Comparison of ENCODE assay signal across 12 cellular contexts in the genomic region with DNA sequence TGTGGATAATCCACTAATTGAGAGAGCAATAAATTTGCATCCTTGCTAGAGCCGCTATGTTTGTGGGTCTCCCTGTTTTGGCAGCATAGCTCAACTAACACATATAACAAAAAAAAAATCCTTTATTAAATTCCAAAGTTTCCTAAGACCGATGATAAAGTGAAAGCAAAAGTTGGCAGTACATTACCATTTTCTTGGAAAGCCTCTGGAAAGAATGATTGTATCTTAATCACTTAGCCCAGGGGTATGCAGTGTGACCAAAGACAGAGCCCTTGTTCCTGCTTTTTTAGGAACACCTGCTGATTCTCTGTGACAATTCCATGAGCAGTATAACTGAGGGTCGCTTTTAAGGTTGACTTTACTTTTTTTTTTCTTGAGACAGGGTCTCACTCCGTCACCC. TPM values are rescaled to one million over a fixed set of nuclear protein-coding genes. Genes with fewer than 3 reads are reported as not detected.
DNase-seq lines count a peak whose midpoint lies in the region; ATAC-seq, FAIRE-seq and TF ChIP-seq lines count a peak whose summit lies in the region.
"Had no signal": no experiment of that assay in that cellular context is flagged by ENCODE, and none has a peak within 500 bp of the region (broad histone marks: within the 10 kb centered on the region; RNA-seq: fewer than 3 reads in every experiment).

No MANE protein-coding gene starts in this region.

- no peak for TF ChIP-seq POLR2A in endothelial cell of umbilical vein (IDR thresholded peaks at IDR 0.05; ENCODE audit: low read depth, low read length)

- H3K9me1 ChIP-seq in endothelial cell of umbilical vein (replicated peaks; ENCODE audit: control insufficient read depth, extremely low read depth, insufficient read depth, low read length), result no peaks in the 10 kb centered on the region

- H3K36me3 ChIP-seq in Panc1 (ENCODE audit: control insufficient read depth, insufficient read depth, low read length) (no peaks in the 10 kb centered on the region), endothelial cell of umbilical vein (ENCODE audit: control insufficient read depth in 2 of 2, extremely low read depth in 1 of 2, insufficient read depth in 2 of 2, low read length in 2 of 2) (no peaks in the 10 kb centered on the region), skeletal muscle satellite cell (ENCODE audit: insufficient read depth, low read length) (no peaks in the 10 kb centered on the region)

- FAIRE-seq in endothelial cell of umbilical vein (lab: Jason Lieb, UNC), result no peak
- FAIRE-seq: bronchial epithelial cell, GM19239 had no signal

- H3K9ac ChIP-seq in endothelial cell of umbilical vein (replicated peaks; ENCODE audit: extremely low read depth, insufficient read depth, low read length) (no peak overlapping the region), skeletal muscle satellite cell (ENCODE audit: low read depth, low read length) (peak overlapping the region; percentile 28)

- no peak for TF ChIP-seq CTCF in Panc1 (IDR thresholded peaks at IDR 0.05)
- TF ChIP-seq CTCF in endothelial cell of umbilical vein (IDR thresholded peaks at IDR 0.05; ENCODE audit: extremely low read depth in 1 of 2, insufficient read depth in 1 of 2, low read depth in 1 of 2, low read length in 2 of 2), result no peak

- H3K9me3 ChIP-seq in Panc1 (ENCODE audit: control insufficient read depth, insufficient read depth, low read depth, low read length) (no peaks in the 10 kb centered on the region), endothelial cell of umbilical vein (replicated peaks; ENCODE audit: control insufficient read depth, insufficient read depth, low read length) (no peaks in the 10 kb centered on the region), skeletal muscle satellite cell (replicated peaks; ENCODE audit: low read length) (no peaks in the 10 kb centered on the region)

- no peak for ATAC-seq in Panc1
- no peak for ATAC-seq in HG03469 (IDR thresholded peaks at IDR 0.05; ENCODE audit: unreplicated experiment)

- H3K79me2 ChIP-seq in endothelial cell of umbilical vein (ENCODE audit: control insufficient read depth, insufficient read depth, low read length), result no peaks in the 10 kb centered on the region

- H3K4me1 ChIP-seq in Panc1 (ENCODE audit: control insufficient read depth, insufficient read depth, low read length) (no peaks in the 10 kb centered on the region), endothelial cell of umbilical vein (ENCODE audit: control insufficient read depth, extremely low read depth, insufficient read depth, low read length) (peaks cover under 1% of the 10 kb centered on the region), skeletal muscle satellite cell (ENCODE audit: control insufficient read depth, insufficient read depth, low read length) (peaks cover 42% of the 10 kb centered on the region)

- dilution Hi-C loops in endothelial cell of umbilical vein (cut with MboI; ENCODE audit: extremely low pct_ligation_motif_present, low sequenced_read_pairs), result no loop called here

- no peaks in the 10 kb centered on the region for H3K27me3 ChIP-seq in Panc1 (ENCODE audit: control insufficient read depth, insufficient read depth, low read length)
- H3K27me3 ChIP-seq in endothelial cell of umbilical vein (ENCODE audit: control insufficient read depth in 2 of 2, insufficient read depth in 2 of 2, low read length in 2 of 2), result no peaks in the 10 kb centered on the region
- H3K27me3 ChIP-seq in skeletal muscle satellite cell (ENCODE audit: control insufficient read depth, insufficient read depth, low read length), result no peaks in the 10 kb centered on the region

- peak; percentile 17 for DNase-seq in Daoy (ENCODE audit: low read depth)
- DNase-seq in Panc1 (ENCODE audit: low read depth, low spot score), result no peak
- DNase-seq in endothelial cell of umbilical vein (ENCODE audit: low read depth, low spot score), result peak; percentile 22
- DNase-seq in GM19238 (ENCODE audit: insufficient read length, low spot score), result no peak
- DNase-seq in activated effector memory CD4-positive, alpha-beta T cell treated with anti-CD3 and anti-CD28 coated beads, Interleukin-2, amount 50 U/mL, for 16 hours, result no peak
- DNase-seq: head of caudate nucleus, NCI-H187 treated with DMSO at 0.1 percent for 48 hours had no signal

- POLR2A ChIA-PET in Panc1 (lab: Charles Lee), result no interaction called here
- POLR2A ChIA-PET in endothelial cell of umbilical vein (lab: Charles Lee), result no interaction called here

- H2AFZ ChIP-seq in endothelial cell of umbilical vein (ENCODE audit: low read depth, low read length), result peak overlapping the region; percentile 65

- BruUV-seq in Panc1 (replicated peaks; lab: Mats Ljungman, UMichigan) (no TSS peak), endothelial cell of umbilical vein (replicated peaks; lab: Mats Ljungman, UMichigan) (no TSS peak)

- no peak overlapping the region for H3K27ac ChIP-seq in Panc1 (ENCODE audit: low read length)
- no peak overlapping the region for H3K27ac ChIP-seq in endothelial cell of umbilical vein (ENCODE audit: insufficient read depth, low read depth, low read length)

- H3K4me2 ChIP-seq in endothelial cell of umbilical vein (ENCODE audit: insufficient read depth, low read length) (peak overlapping the region; percentile 56), skeletal muscle satellite cell (ENCODE audit: low read length) (peak overlapping the region; percentile 78)
- H3K4me2 ChIP-seq: smooth muscle cell had no signal

- CTCF ChIA-PET in Panc1 (lab: Charles Lee) (no interaction called here), endothelial cell of umbilical vein (lab: Charles Lee) (interaction anchor here (0.7 to 4.1 kb wide), 5 partner anchors 8 to 201 kb away, joined by 3 to 17 read pairs (median 4); no protein-coding TSS in a partner anchor)

- in situ Hi-C loops in Panc1 (cut with HindIII; ENCODE audit: low pct_unique_long_range_greater_than_20kb, low sequenced_read_pairs), result no loop called here

- intact Hi-C loops in Panc1 (cut with micrococcal nuclease; ENCODE audit: unreplicated experiment), result no loop called here
- intact Hi-C loops in endothelial cell of umbilical vein (cut with micrococcal nuclease), result no loop called here

- H3K4me3 ChIP-seq in Panc1 (ENCODE audit: low read depth in 2 of 2, low read length in 2 of 2) (peak overlapping the region; percentile 21 to 31), endothelial cell of umbilical vein (replicated peaks in 1 of 3; ENCODE audit: insufficient read depth in 1 of 3, low read depth in 1 of 3, low read length in 3 of 3) (no peak overlapping the region), skeletal muscle satellite cell (ENCODE audit: low read length) (peak overlapping the region; percentile 60)
- H3K4me3 ChIP-seq: smooth muscle cell had no signal

- no peaks in the 10 kb centered on the region for H4K20me1 ChIP-seq in endothelial cell of umbilical vein (replicated peaks; ENCODE audit: control insufficient read depth, extremely low read depth, insufficient read depth, low read length)

TF ChIP-seq in endothelial cell of umbilical vein, 7 proteins besides CTCF, POLR2A, EP300 and RAD21:
- TF ChIP-seq EZH2 (IDR thresholded peaks at IDR 0.05; ENCODE audit: borderline replicate concordance, low read depth, low read length, severe bottlenecking), result no peak
- no peak for TF ChIP-seq JUN (IDR thresholded peaks at IDR 0.05; ENCODE audit: borderline replicate concordance, insufficient read depth, insufficient read length, low read depth)
- TF ChIP-seq MYC (IDR thresholded peaks at IDR 0.05; ENCODE audit: low read depth, low read length), result no peak
- TF ChIP-seq POLR2AphosphoS5 (IDR thresholded peaks at IDR 0.05; ENCODE audit: insufficient read depth, low read depth, low read length), result no peak
- TF ChIP-seq GATA2 (IDR thresholded peaks at IDR 0.05; ENCODE audit: insufficient read depth, insufficient read length, low read depth, low read length), result no peak
- TF ChIP-seq, protein P1, sequence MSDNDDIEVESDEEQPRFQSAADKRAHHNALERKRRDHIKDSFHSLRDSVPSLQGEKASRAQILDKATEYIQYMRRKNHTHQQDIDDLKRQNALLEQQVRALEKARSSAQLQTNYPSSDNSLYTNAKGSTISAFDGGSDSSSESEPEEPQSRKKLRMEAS (IDR thresholded peaks at IDR 0.05; ENCODE audit: insufficient read depth, insufficient read length), result no peak
- TF ChIP-seq FOS (IDR thresholded peaks at IDR 0.05; ENCODE audit: borderline replicate concordance, insufficient read depth, low read length), result no peak
TF ChIP-seq in endothelial cell of umbilical vein: peak in this region for 0.

RNA-seq across cellular contexts. Expression of a gene that starts 5.4 kb away (rescaled TPM):
- 42.5 and 45.6 TPM in 2 replicates for total RNA-seq in Daoy (2014; rRNA removed; shearing (Covaris generic))
- total RNA-seq in Panc1 (2021; ENCODE audit: unreplicated experiment), result 0.90 TPM
- 0.50 TPM for polyA plus RNA-seq in Panc1 (2012; ENCODE audit: insufficient read length)
- total RNA-seq in endothelial cell of umbilical vein, result 1.2 TPM in 2 replicates
- polyA plus RNA-seq in endothelial cell of umbilical vein, result 1.0 and 1.2 TPM in 2 replicates
- 1.4 and 1.9 TPM in 2 replicates for polyA plus RNA-seq in endothelial cell of umbilical vein (2011; cell fraction: cytosol; rRNA removed)
- 2.9 and 3.5 TPM in 2 replicates for polyA plus RNA-seq in endothelial cell of umbilical vein (2011; cell fraction: nucleus; rRNA removed)
- 6.5 and 7.6 TPM in 2 replicates for polyA plus RNA-seq in endothelial cell of umbilical vein (2012)
- 1.8 and 2.4 TPM in 2 replicates for polyA minus RNA-seq in endothelial cell of umbilical vein
- 0.61 TPM for polyA minus RNA-seq in endothelial cell of umbilical vein (2011; cell fraction: cytosol; rRNA and poly(A)+ RNA removed)
- 1.9 and 2.4 TPM in 2 replicates for polyA minus RNA-seq in endothelial cell of umbilical vein (2011; cell fraction: nucleus; rRNA and poly(A)+ RNA removed)
- 5.6 and 7.9 TPM in 2 replicates for total RNA-seq in skeletal muscle satellite cell (2012; rRNA removed)

Comparison
In these comparisons a context has a peak if more than half of its experiments do, and no peak if none do; other contexts are left out.
1. DNase-seq: peak in Daoy (single experiment) and endothelial cell of umbilical vein (single experiment); none in Panc1 (single experiment), GM19238 (single experiment) and activated effector memory CD4-positive, alpha-beta T cell treated with anti-CD3 and anti-CD28 coated beads, Interleukin-2, amount 50 U/mL, for 16 hours (single experiment).
2. H3K4me3 ChIP-seq: peak in Panc1 (2 of 2) and skeletal muscle satellite cell (single experiment); none in endothelial cell of umbilical vein (0 of 3).
3. RNA of a gene that starts 5.4 kb away (total RNA-seq): 42.5 to 45.6 TPM in Daoy; 1.2 TPM in endothelial cell of umbilical vein and 0.90 TPM in Panc1 (single experiment); every median in the first group is over 10 times any median in the second.